In genomic region chr17:63446218-63446980, GRCh38 we compare ENCODE assay signal across 8 cellular contexts. TPM values are rescaled to one million over a fixed set of nuclear protein-coding genes. Genes with fewer than 3 reads are reported as not detected.
A peak's percentile ranks its signal among the peaks of the same experiment; 100 is the strongest.
DNase-seq lines count a peak whose midpoint lies in the region; ATAC-seq, FAIRE-seq and TF ChIP-seq lines count a peak whose summit lies in the region.

A gene with protein sequence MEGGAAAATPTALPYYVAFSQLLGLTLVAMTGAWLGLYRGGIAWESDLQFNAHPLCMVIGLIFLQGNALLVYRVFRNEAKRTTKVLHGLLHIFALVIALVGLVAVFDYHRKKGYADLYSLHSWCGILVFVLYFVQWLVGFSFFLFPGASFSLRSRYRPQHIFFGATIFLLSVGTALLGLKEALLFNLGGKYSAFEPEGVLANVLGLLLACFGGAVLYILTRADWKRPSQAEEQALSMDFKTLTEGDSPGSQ (minus strand): TSS chr17:63446306. CDS start chr17:63437547, 8,759 bp downstream.

- POLR2A ChIA-PET in A673 (lab: Charles Lee; ENCODE audit: low non-redundant PET), result no interaction called here
- POLR2A ChIA-PET in activated CD8-positive, alpha-beta T cell treated with anti-CD3 and anti-CD28 coated beads for 36 hours (lab: Charles Lee), result interaction anchor here (0.6 to 2.0 kb wide), 7 partner anchors 11 to 387 kb away, joined by 3 to 11 read pairs (median 3); no protein-coding TSS in a partner anchor
- POLR2A ChIA-PET in H1 (lab: Charles Lee; ENCODE audit: partially characterized antibody), result interaction anchor here (1.0 to 5.1 kb wide), 11 partner anchors 9 to 252 kb away, joined by 3 to 33 read pairs (median 4); partner anchors contain the start of genes ACE and TACO1

- no peaks in the 10 kb centered on the region for H3K36me3 Mint-ChIP-seq in activated CD8-positive, alpha-beta T cell treated with anti-CD3 and anti-CD28 coated beads for 36 hours (ENCODE audit: low read depth)

- H4K8ac ChIP-seq in H1 (ENCODE audit: extremely low read depth, insufficient read depth, low read length), result peak within 1 kb of the TSS; percentile 94

- H3K9me3 Mint-ChIP-seq in activated CD8-positive, alpha-beta T cell treated with anti-CD3 and anti-CD28 coated beads for 36 hours, result no peaks in the 10 kb centered on the region

- TF ChIP-seq EP300 in H1 (IDR thresholded peaks at IDR 0.05; ENCODE audit: borderline replicate concordance in 1 of 2, low read depth in 2 of 2, low read length in 2 of 2), result no peak

- H3K4me3 ChIP-seq in A673 (ENCODE audit: low read depth, low read length, poor library complexity, severe bottlenecking) (peak within 1 kb of the TSS; percentile 49), H1 (ENCODE audit: extremely low read depth in 1 of 4, insufficient read depth in 2 of 4, low read depth in 3 of 4, low read length in 4 of 4) (peak within 1 kb of the TSS; percentile 49 to 74 (median 55)), mesodermal cell (ENCODE audit: extremely low read depth, insufficient read depth, low read length, poor library complexity, severe bottlenecking) (peak within 1 kb of the TSS; percentile 36)

- H3K4me3 Mint-ChIP-seq in activated CD8-positive, alpha-beta T cell treated with anti-CD3 and anti-CD28 coated beads for 36 hours, result peak within 1 kb of the TSS; percentile 69

- peak within 1 kb of the TSS; percentile 93 for H3K18ac ChIP-seq in H1 (ENCODE audit: extremely low read depth, low read length)

- H3K4me1 ChIP-seq in A673 (ENCODE audit: insufficient read depth, low read length, poor library complexity, severe bottlenecking) (peaks cover 17% of the 10 kb centered on the region), H1 (replicated peaks in 1 of 4; ENCODE audit: control insufficient read depth in 3 of 4, insufficient read depth in 4 of 4, low read length in 3 of 4) (peaks cover 0 to 20% (median 10%) of the 10 kb centered on the region in 4 experiments; a peak in 6 of 7 replicates), mesodermal cell (ENCODE audit: control insufficient read depth, insufficient read depth, low read length, poor library complexity, severe bottlenecking) (peaks cover 21% of the 10 kb centered on the region)

- peak within 1 kb of the TSS in 3 of 4 experiments; percentile 34 to 45 (median 34); a peak in 5 of 7 replicates for H3K9ac ChIP-seq in H1 (replicated peaks in 1 of 4; ENCODE audit: extremely low read depth in 1 of 4, low read depth in 3 of 4, low read length in 3 of 4)

- H3K14ac ChIP-seq in H1 (ENCODE audit: insufficient read length), result no peak within 1 kb of the TSS

- DNase-seq in A673 (ENCODE audit: low spot score) (peak; percentile 74), NCI-H345 (lab: John Stamatoyannopoulos, UW) (peak; percentile 84), H1 (ENCODE audit: low read depth in 1 of 2, low spot score in 2 of 2) (no peak)
- peak; percentile 68 for DNase-seq in activated CD8-positive, alpha-beta T cell treated with anti-CD3 and anti-CD28 coated beads for 36 hours
- DNase-seq in stimulated activated CD8-positive, alpha-beta memory T cell treated with anti-CD3 and anti-CD28 coated beads, Interleukin-15, amount 100 ng/mL, for 48 hours (ENCODE audit: low read depth in 2 of 2), result peak; percentile 50 to 55

- H3K4me1 Mint-ChIP-seq in activated CD8-positive, alpha-beta T cell treated with anti-CD3 and anti-CD28 coated beads for 36 hours (ENCODE audit: low read depth), result peaks cover 21% of the 10 kb centered on the region

- peak within 1 kb of the TSS; percentile 73 to 96 for H3K4me2 ChIP-seq in H1 (ENCODE audit: insufficient read depth in 1 of 2, low read depth in 2 of 2, low read length in 2 of 2)

- TF ChIP-seq RAD21 in H1 (IDR thresholded peaks at IDR 0.05 in 1 of 2, conservative IDR thresholded peaks at IDR 0.05 in 1 of 2; ENCODE audit: low read depth in 2 of 2, low read length in 2 of 2), result no peak; a peak in 1 of 4 replicates

- H3K36me3 ChIP-seq in A673 (ENCODE audit: insufficient read depth, low read length, poor library complexity, severe bottlenecking), result no peaks in the 10 kb centered on the region
- H3K36me3 ChIP-seq in H1 (ENCODE audit: control insufficient read depth in 2 of 4, insufficient read depth in 4 of 4, low read length in 3 of 4), result no peaks in the 10 kb centered on the region
- no peaks in the 10 kb centered on the region for H3K36me3 ChIP-seq in mesodermal cell (ENCODE audit: control insufficient read depth, insufficient read depth, low read length)

- peaks cover 3% of the 10 kb centered on the region for H3K27me3 Mint-ChIP-seq in activated CD8-positive, alpha-beta T cell treated with anti-CD3 and anti-CD28 coated beads for 36 hours

- no peak for FAIRE-seq in H1 (lab: Jason Lieb, UNC)

- no peaks in the 10 kb centered on the region for H4K20me1 ChIP-seq in H1 (replicated peaks in 1 of 2; ENCODE audit: control insufficient read depth in 1 of 2, insufficient read depth in 2 of 2, low read length in 2 of 2)

- H3K27ac Mint-ChIP-seq in activated CD8-positive, alpha-beta T cell treated with anti-CD3 and anti-CD28 coated beads for 36 hours, result peak within 1 kb of the TSS; percentile 80

- no peaks in the 10 kb centered on the region for H3K9me3 ChIP-seq in A673 (ENCODE audit: low read depth, low read length, poor library complexity, severe bottlenecking)
- no peaks in the 10 kb centered on the region for H3K9me3 ChIP-seq in H1 (ENCODE audit: insufficient read depth in 2 of 2, low read depth in 1 of 2, low read length in 1 of 2)
- no peaks in the 10 kb centered on the region for H3K9me3 ChIP-seq in mesodermal cell (ENCODE audit: control insufficient read depth, low read length)

- intact Hi-C loops in A673 (cut with micrococcal nuclease; ENCODE audit: unreplicated experiment), result no loop called here
- intact Hi-C loops in activated CD8-positive, alpha-beta T cell treated with anti-CD3 and anti-CD28 coated beads for 36 hours (cut with micrococcal nuclease), result no loop called here

- H2BK5ac ChIP-seq in H1 (ENCODE audit: low read depth, low read length), result peak within 1 kb of the TSS; percentile 69; the same call in 1 of the 2 replicates

- peak within 1 kb of the TSS; percentile 87; the same call in 1 of the 2 replicates for H2AFZ ChIP-seq in H1 (ENCODE audit: low read length)

- H2BK12ac ChIP-seq in H1 (ENCODE audit: low read depth, low read length), result peak within 1 kb of the TSS; percentile 84

- peak in 1 of 2 experiments; percentile 37; a peak in 1 of 3 replicates for TF ChIP-seq POLR2A in H1 (IDR thresholded peaks at IDR 0.05; ENCODE audit: control extremely low read depth in 1 of 2, low read depth in 2 of 2, low read length in 2 of 2)

- ATAC-seq in GM18511 (IDR thresholded peaks at IDR 0.05; ENCODE audit: unreplicated experiment) (peak; percentile 69), HG02981 (IDR thresholded peaks at IDR 0.05; ENCODE audit: unreplicated experiment) (peak; percentile 52)
- ATAC-seq in activated CD8-positive, alpha-beta T cell treated with anti-CD3 and anti-CD28 coated beads for 36 hours, result peak; percentile 35

- no peak within 1 kb of the TSS for H2BK120ac ChIP-seq in H1 (replicated peaks; ENCODE audit: low read depth, low read length)

- no TSS peak for BruUV-seq in A673 (replicated peaks; lab: Mats Ljungman, UMichigan)

- no peak within 1 kb of the TSS for H3K56ac ChIP-seq in H1 (replicated peaks; ENCODE audit: insufficient read length, low read depth, low read length)

- H3K27ac ChIP-seq in A673 (ENCODE audit: low read depth, low read length, poor library complexity, severe bottlenecking) (peak within 1 kb of the TSS; percentile 68), H1 (ENCODE audit: low read depth, low read length) (no peak within 1 kb of the TSS; the same call in 1 of the 2 replicates), mesodermal cell (ENCODE audit: low read depth, low read length, severe bottlenecking) (peak within 1 kb of the TSS; percentile 58)

- H3K79me2 ChIP-seq in H1 (ENCODE audit: control insufficient read depth in 1 of 2, insufficient read depth in 2 of 2, low read length in 2 of 2), result no peaks in the 10 kb centered on the region

- TF ChIP-seq CTCF in A673 (conservative IDR thresholded peaks at IDR 0.05; ENCODE audit: low read depth, low read length), result no peak
- no peak for TF ChIP-seq CTCF in activated CD8-positive, alpha-beta T cell treated with anti-CD3 and anti-CD28 coated beads for 36 hours (IDR thresholded peaks at IDR 0.05)
- TF ChIP-seq CTCF in H1 (IDR thresholded peaks at IDR 0.05; ENCODE audit: control extremely low read depth in 1 of 3, insufficient read depth in 1 of 3, low read depth in 1 of 3, low read length in 3 of 3), result no peak

- H2AK5ac ChIP-seq in H1 (ENCODE audit: low read depth, low read length), result peak within 1 kb of the TSS; percentile 84

- no peak within 1 kb of the TSS for H2BK20ac ChIP-seq in H1 (ENCODE audit: low read length)

- no peak within 1 kb of the TSS for H3K4ac ChIP-seq in H1 (replicated peaks; ENCODE audit: insufficient read length, low read depth, low read length)

- H3K23ac ChIP-seq in H1 (ENCODE audit: insufficient read length), result no peak within 1 kb of the TSS

- WGBS in H1 (ENCODE audit: extremely low coverage in 1 of 2, insufficient coverage in 1 of 2, insufficient read length in 1 of 2, insufficient replicate concordance in 2 of 2, low coverage in 1 of 2, low lambda C conversion rate in 2 of 2, missing lambda C conversion rate in 1 of 2), 2 experiments, result 6% methylated on average over 44 of the region's 89 CpGs; no CpG with 5 or more reads in 1 of the 2 experiments
- WGBS in mesodermal cell (ENCODE audit: insufficient coverage in 2 of 2), 2 experiments, result 4 to 5% methylated on average over 64 to 68 of the region's 89 CpGs

- 0 out of 2 replicates have a peak, but pooled peaks cover 2% of the 10 kb centered on the region for H3K79me1 ChIP-seq in H1 (ENCODE audit: low read depth, low read length)

- H3K23me2 ChIP-seq in H1 (ENCODE audit: low read depth, low read length), result peaks cover 9% of the 10 kb centered on the region; the same call in 1 of the 2 replicates

- no peak within 1 kb of the TSS for H2BK15ac ChIP-seq in H1 (ENCODE audit: low read length)

- no peaks in the 10 kb centered on the region for H3K27me3 ChIP-seq in A673 (replicated peaks; ENCODE audit: insufficient read depth, low read depth, low read length, poor library complexity)
- peaks cover 0 to 10% (median 2%) of the 10 kb centered on the region in 4 experiments; a peak in 2 of 7 replicates for H3K27me3 ChIP-seq in H1 (replicated peaks in 1 of 4; ENCODE audit: control insufficient read depth in 3 of 4, extremely low read depth in 1 of 4, insufficient read depth in 3 of 4, low read length in 3 of 4)

- CTCF ChIA-PET in A673 (lab: Charles Lee) (interaction anchor here (1.3 kb wide), 1 partner anchor 11 kb away, joined by 4 read pairs; no protein-coding TSS in a partner anchor), H1 (lab: Charles Lee; ENCODE audit: partially characterized antibody) (interaction anchor here (1.0 to 29.0 kb wide), 8 partner anchors 19 to 165 kb away, joined by 3 to 758 read pairs (median 4); partner anchors contain the start of gene ACE)
- CTCF ChIA-PET in activated CD8-positive, alpha-beta T cell treated with anti-CD3 and anti-CD28 coated beads for 36 hours (lab: Charles Lee), result interaction anchor here (1.1 to 5.8 kb wide), 5 partner anchors 11 to 39 kb away, joined by 4 to 32 read pairs (median 6); no protein-coding TSS in a partner anchor

- peak within 1 kb of the TSS; percentile 15 for H4K5ac ChIP-seq in H1 (ENCODE audit: insufficient read length, low read depth, low read length)

- H4K91ac ChIP-seq in H1 (replicated peaks; ENCODE audit: insufficient read length, low read length), result peak within 1 kb of the TSS; percentile 84

RNA-seq across cellular contexts. Expression of the gene that starts here (rescaled TPM):
- 28.8 and 29.1 TPM in 2 replicates for total RNA-seq in A673 (2021)
- total RNA-seq in activated CD8-positive, alpha-beta T cell treated with anti-CD3 and anti-CD28 coated beads for 36 hours, result 1 to 10 TPM; 1.5 to 2.2 TPM
- total RNA-seq in H1 (2021; fragmentation: NEBNext Ultra II Directional; extraction: Animal tissue kit (Norgen Biotek cat#: 25700)), result 23.4 and 26.0 TPM in 2 replicates
- polyA plus RNA-seq in H1 (2011; rRNA removed), result 19.7 and 34.2 TPM in 2 replicates
- 21.6 TPM for polyA plus RNA-seq in H1 (2011; cell fraction: cytosol; rRNA removed)
- 33.9 TPM for polyA plus RNA-seq in H1 (2011; cell fraction: nucleus; rRNA removed)
- polyA plus RNA-seq in H1 (2012, experiment 1 of 2), result 16.4 to 21.8 TPM (median 19.6 TPM) in 4 replicates
- 17.5 TPM for polyA plus RNA-seq in H1 (2012, experiment 2 of 2)
- 23.5 TPM for polyA plus RNA-seq in H1 (2013, experiment 1 of 2)
- polyA plus RNA-seq in H1 (2013, experiment 2 of 2), result 24.6 TPM
- polyA minus RNA-seq in H1 (2011; rRNA and poly(A)+ RNA removed), result 27.0 and 35.0 TPM in 2 replicates
- 21.3 TPM for polyA minus RNA-seq in H1 (2011; cell fraction: cytosol; rRNA and poly(A)+ RNA removed)
- polyA minus RNA-seq in H1 (2011; cell fraction: nucleus; rRNA and poly(A)+ RNA removed), result 16.3 TPM
- polyA plus RNA-seq in mesodermal cell (2013, experiment 1 of 2), result 11.8 TPM
- polyA plus RNA-seq in mesodermal cell (2013, experiment 2 of 2), result 8.7 TPM

Comparison
In these comparisons a context has a peak if more than half of its experiments do, and no peak if none do; other contexts are left out.
1. DNase-seq: peak in A673 (single experiment), NCI-H345 (single experiment), activated CD8-positive, alpha-beta T cell treated with anti-CD3 and anti-CD28 coated beads for 36 hours (single experiment) and stimulated activated CD8-positive, alpha-beta memory T cell treated with anti-CD3 and anti-CD28 coated beads, Interleukin-15, amount 100 ng/mL, for 48 hours (2 of 2); none in H1 (0 of 2).
2. Peak in every context shown above with its lines, with median percentiles within 50 percentile points of each other: H3K4me3 ChIP-seq and ATAC-seq.